8 cellular contexts compared by ENCODE assay signal in the genomic region with DNA sequence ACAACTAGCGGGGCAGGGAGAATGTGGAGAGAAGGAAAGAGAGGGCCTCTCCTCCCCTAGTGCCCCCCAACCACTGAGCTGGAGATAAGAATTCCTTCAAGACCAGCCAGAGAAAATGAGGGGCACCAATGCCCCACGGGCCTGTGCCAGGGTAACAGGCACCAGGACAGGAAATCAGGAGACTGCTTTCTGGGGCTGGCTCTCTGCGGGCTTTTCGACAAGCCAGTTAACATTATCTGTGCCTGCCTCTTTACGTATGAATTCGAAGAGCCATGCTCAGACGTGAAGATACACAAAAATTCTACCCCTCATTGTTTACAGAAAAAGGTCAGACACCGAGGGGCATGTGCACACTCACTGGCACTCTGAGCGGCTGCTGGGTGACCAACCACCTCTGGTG. TPM values are rescaled to one million over a fixed set of nuclear protein-coding genes. Genes with fewer than 3 reads are reported as not detected.
A peak's percentile ranks its signal among the peaks of the same experiment; 100 is the strongest.
DNase-seq lines count a peak whose midpoint lies in the region; ATAC-seq and TF ChIP-seq lines count a peak whose summit lies in the region.

No MANE protein-coding gene starts in this region.

- H3K4me3 ChIP-seq in heart right ventricle (no peak overlapping the region), breast epithelium (peak overlapping the region in 1 of 3 donors; percentile 35), muscle layer of duodenum (ENCODE audit: low read depth in 1 of 2, low read length in 2 of 2) (no peak overlapping the region), upper lobe of right lung (no peak overlapping the region)

- 48% methylated on average over 9 of the region's 9 CpGs for WGBS in heart right ventricle, 2 donors

- H3K27ac ChIP-seq in heart right ventricle (peak overlapping the region; percentile 84 to 98 (median 96)), breast epithelium (peak overlapping the region; percentile 96 to 97), muscle layer of duodenum (ENCODE audit: low read length) (peak overlapping the region; percentile 97), upper lobe of right lung (peak overlapping the region; percentile 91)

- H3K36me3 ChIP-seq in heart right ventricle (peaks cover 0 to 93% (median 44%) of the 10 kb centered on the region in 9 donors), breast epithelium (peaks cover 5% of the 10 kb centered on the region), muscle layer of duodenum (ENCODE audit: control insufficient read depth in 1 of 2, insufficient read depth in 2 of 2, low read length in 2 of 2) (peaks cover 40 to 57% of the 10 kb centered on the region in 2 donors), upper lobe of right lung (peaks cover 83% of the 10 kb centered on the region)

- no peak for TF ChIP-seq POLR2A in breast epithelium (IDR thresholded peaks at IDR 0.05)

- intact Hi-C loops in heart right ventricle (cut with DNase I), result loop anchor here in 1 of 10 donors (5.0 kb wide), 2 partner anchors 37 to 52 kb away; a partner anchor contains a TSS
- intact Hi-C loops in left cardiac atrium (cut with DNase I), result loop anchor here in 1 of 2 donors (5.0 kb wide), 1 partner anchor 52 kb away; a partner anchor contains a TSS
- intact Hi-C loops in breast epithelium (cut with DNase I; ENCODE audit: low total_unique reads), result no loop called here
- intact Hi-C loops in upper lobe of right lung (cut with DNase I), result loop anchor here (10.0 kb wide), 1 partner anchor 49 kb away; a partner anchor contains a TSS

- H3K9me3 ChIP-seq in heart right ventricle, result no peaks in the 10 kb centered on the region
- no peaks in the 10 kb centered on the region for H3K9me3 ChIP-seq in breast epithelium
- no peaks in the 10 kb centered on the region for H3K9me3 ChIP-seq in muscle layer of duodenum (ENCODE audit: control insufficient read depth in 1 of 2, low read length in 2 of 2)
- H3K9me3 ChIP-seq in upper lobe of right lung, result no peaks in the 10 kb centered on the region

- H3K27me3 ChIP-seq in heart right ventricle (no peaks in the 10 kb centered on the region), breast epithelium (no peaks in the 10 kb centered on the region), muscle layer of duodenum (ENCODE audit: low read depth, low read length) (no peaks in the 10 kb centered on the region), upper lobe of right lung (no peaks in the 10 kb centered on the region)

- peaks cover 69 to 100% (median 100%) of the 10 kb centered on the region in 9 donors for H3K4me1 ChIP-seq in heart right ventricle
- H3K4me1 ChIP-seq in breast epithelium, result peaks cover 29 to 67% of the 10 kb centered on the region in 2 donors
- H3K4me1 ChIP-seq in muscle layer of duodenum (ENCODE audit: control insufficient read depth in 1 of 2, insufficient read depth in 2 of 2, low read length in 2 of 2), result peaks cover 52 to 98% of the 10 kb centered on the region in 2 donors
- peaks cover 96% of the 10 kb centered on the region for H3K4me1 ChIP-seq in upper lobe of right lung

- ATAC-seq in heart right ventricle, result no peak
- ATAC-seq in left cardiac atrium, result no peak
- no peak for ATAC-seq in upper lobe of right lung
- ATAC-seq in HG03354 (IDR thresholded peaks at IDR 0.05; ENCODE audit: poor library complexity, severe bottlenecking, unreplicated experiment), result no peak
- ATAC-seq in HG02840 (IDR thresholded peaks at IDR 0.05; ENCODE audit: low FRiP score, unreplicated experiment), result no peak

- TF ChIP-seq CTCF in heart right ventricle (IDR thresholded peaks at IDR 0.05) (no peak), breast epithelium (IDR thresholded peaks at IDR 0.05) (no peak), upper lobe of right lung (IDR thresholded peaks at IDR 0.05) (no peak), GM20000 (IDR thresholded peaks at IDR 0.05; ENCODE audit: extremely low read depth, missing control alignments) (no peak)

- DNase-seq in heart right ventricle (no peak), left cardiac atrium (no peak), breast epithelium (ENCODE audit: low spot score in 2 of 2) (no peak), upper lobe of right lung (no peak), GM20000 (ENCODE audit: low spot score) (no peak)

RNA-seq across cellular contexts. Expression of a gene that starts 52.1 kb away (rescaled TPM):
- 100 to 1,000 TPM; 132 to 345 (median 189) TPM for total RNA-seq in heart right ventricle
- polyA plus RNA-seq in heart right ventricle, result 100 to 1,000 TPM; 134 to 243 TPM
- total RNA-seq in left cardiac atrium, result 100 to 1,000 TPM; 225 to 367 TPM
- total RNA-seq in breast epithelium, result 100 to 1,000 TPM; 169 to 392 (median 268) TPM
- 842 TPM for total RNA-seq in upper lobe of right lung
